Comparison of ENCODE assay signal across 1 cellular context in the genomic region with DNA sequence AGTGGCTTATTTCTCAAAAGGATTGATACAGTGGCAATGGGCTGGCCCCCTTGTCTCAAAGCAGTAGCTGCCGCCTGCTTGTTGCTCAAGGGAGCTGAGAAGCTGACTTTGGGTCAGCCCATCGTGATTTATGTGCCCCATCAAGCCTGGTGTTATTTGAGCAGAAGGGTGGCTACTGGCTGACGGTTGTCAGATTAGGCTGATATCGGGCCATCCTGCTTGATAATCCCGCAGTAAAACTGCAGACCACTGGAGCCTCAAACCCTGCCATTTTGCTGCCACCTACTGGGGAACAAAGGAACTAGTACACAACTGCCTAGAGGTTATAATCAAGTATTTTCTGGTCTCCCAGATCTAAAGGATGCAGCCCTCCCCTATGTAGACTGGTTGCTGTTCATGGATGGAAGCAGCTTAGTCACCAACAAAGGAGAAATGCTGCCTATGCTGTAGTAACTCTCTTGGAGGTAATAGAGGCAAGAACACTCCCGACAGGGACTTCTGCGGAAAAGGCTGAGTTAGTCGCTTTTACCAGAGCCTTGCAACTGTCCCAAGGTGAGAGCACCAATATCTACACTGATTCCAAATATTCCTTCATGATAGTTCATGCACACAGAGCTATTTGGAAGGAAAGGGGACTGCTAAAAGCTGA.
A peak's percentile ranks its signal among the peaks of the same experiment; 100 is the strongest.
TF ChIP-seq lines count a peak whose summit lies in the region.

No MANE protein-coding gene starts in this region.

TF ChIP-seq in K562, 482 proteins besides CTCF, POLR2A, EP300 and RAD21 (continued from another document and continues in another):
- TF ChIP-seq, protein P1, sequence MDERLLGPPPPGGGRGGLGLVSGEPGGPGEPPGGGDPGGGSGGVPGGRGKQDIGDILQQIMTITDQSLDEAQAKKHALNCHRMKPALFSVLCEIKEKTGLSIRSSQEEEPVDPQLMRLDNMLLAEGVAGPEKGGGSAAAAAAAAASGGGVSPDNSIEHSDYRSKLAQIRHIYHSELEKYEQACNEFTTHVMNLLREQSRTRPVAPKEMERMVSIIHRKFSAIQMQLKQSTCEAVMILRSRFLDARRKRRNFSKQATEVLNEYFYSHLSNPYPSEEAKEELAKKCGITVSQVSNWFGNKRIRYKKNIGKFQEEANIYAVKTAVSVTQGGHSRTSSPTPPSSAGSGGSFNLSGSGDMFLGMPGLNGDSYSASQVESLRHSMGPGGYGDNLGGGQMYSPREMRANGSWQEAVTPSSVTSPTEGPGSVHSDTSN (CRISPR knock-in tag; IDR thresholded peaks at IDR 0.05; ENCODE audit: low read depth), result no peak
- TF ChIP-seq, protein P1 (tag; conservative IDR thresholded peaks at IDR 0.05; ENCODE audit: low read depth), result peak; percentile 79
- TF ChIP-seq, protein P2, sequence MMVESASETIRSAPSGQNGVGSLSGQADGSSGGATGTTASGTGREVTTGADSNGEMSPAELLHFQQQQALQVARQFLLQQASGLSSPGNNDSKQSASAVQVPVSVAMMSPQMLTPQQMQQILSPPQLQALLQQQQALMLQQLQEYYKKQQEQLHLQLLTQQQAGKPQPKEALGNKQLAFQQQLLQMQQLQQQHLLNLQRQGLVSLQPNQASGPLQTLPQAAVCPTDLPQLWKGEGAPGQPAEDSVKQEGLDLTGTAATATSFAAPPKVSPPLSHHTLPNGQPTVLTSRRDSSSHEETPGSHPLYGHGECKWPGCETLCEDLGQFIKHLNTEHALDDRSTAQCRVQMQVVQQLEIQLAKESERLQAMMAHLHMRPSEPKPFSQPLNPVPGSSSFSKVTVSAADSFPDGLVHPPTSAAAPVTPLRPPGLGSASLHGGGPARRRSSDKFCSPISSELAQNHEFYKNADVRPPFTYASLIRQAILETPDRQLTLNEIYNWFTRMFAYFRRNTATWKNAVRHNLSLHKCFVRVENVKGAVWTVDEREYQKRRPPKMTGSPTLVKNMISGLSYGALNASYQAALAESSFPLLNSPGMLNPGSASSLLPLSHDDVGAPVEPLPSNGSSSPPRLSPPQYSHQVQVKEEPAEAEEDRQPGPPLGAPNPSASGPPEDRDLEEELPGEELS (CRISPR knock-in tag; IDR thresholded peaks at IDR 0.05; ENCODE audit: borderline replicate concordance), result no peak
- no peak for TF ChIP-seq SRSF7 (optimal IDR thresholded peaks at IDR 0.05; ENCODE audit: low read depth, low read length)
- no peak for TF ChIP-seq STAT5B (CRISPR knock-in tag; IDR thresholded peaks at IDR 0.05)
- peak; percentile 50; the same call in 1 of the 2 replicates for TF ChIP-seq ZEB2 (IDR thresholded peaks at IDR 0.05)
- TF ChIP-seq NELFE (IDR thresholded peaks at IDR 0.05; ENCODE audit: insufficient read depth, insufficient read length), result no peak
- peak; percentile 69; the same call in 1 of the 2 replicates for TF ChIP-seq STAG1 (CRISPR knock-in tag; IDR thresholded peaks at IDR 0.05; ENCODE audit: borderline replicate concordance)
- TF ChIP-seq, protein P3, sequence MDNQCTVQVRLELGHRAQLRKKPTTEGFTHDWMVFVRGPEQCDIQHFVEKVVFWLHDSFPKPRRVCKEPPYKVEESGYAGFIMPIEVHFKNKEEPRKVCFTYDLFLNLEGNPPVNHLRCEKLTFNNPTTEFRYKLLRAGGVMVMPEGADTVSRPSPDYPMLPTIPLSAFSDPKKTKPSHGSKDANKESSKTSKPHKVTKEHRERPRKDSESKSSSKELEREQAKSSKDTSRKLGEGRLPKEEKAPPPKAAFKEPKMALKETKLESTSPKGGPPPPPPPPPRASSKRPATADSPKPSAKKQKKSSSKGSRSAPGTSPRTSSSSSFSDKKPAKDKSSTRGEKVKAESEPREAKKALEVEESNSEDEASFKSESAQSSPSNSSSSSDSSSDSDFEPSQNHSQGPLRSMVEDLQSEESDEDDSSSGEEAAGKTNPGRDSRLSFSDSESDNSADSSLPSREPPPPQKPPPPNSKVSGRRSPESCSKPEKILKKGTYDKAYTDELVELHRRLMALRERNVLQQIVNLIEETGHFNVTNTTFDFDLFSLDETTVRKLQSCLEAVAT (IDR thresholded peaks at IDR 0.05), result 0 out of 4 replicates have a peak, but pooled peaks of 1 of the 2 experiments have one; percentile 15
- TF ChIP-seq SNRNP70 (optimal IDR thresholded peaks at IDR 0.05; ENCODE audit: low read depth, low read length), result no peak
- TF ChIP-seq PHF8 (IDR thresholded peaks at IDR 0.05; ENCODE audit: borderline replicate concordance, low read length), result no peak
- TF ChIP-seq GATAD2A (IDR thresholded peaks at IDR 0.05), result no peak
- no peak for TF ChIP-seq PHB2 (IDR thresholded peaks at IDR 0.05; ENCODE audit: low read depth)
- 0 out of 2 replicates have a peak, but pooled peaks have one; percentile 16 for TF ChIP-seq CREM (IDR thresholded peaks at IDR 0.05; ENCODE audit: low read depth)
- TF ChIP-seq, protein P4, sequence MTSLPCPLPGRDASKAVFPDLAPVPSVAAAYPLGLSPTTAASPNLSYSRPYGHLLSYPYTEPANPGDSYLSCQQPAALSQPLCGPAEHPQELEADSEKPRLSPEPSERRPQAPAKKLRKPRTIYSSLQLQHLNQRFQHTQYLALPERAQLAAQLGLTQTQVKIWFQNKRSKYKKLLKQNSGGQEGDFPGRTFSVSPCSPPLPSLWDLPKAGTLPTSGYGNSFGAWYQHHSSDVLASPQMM (CRISPR knock-in tag; IDR thresholded peaks at IDR 0.05), result no peak
- TF ChIP-seq CBFA2T3 (IDR thresholded peaks at IDR 0.05), result peak; percentile 21; the same call in 1 of the 2 replicates
- TF ChIP-seq, protein P5, sequence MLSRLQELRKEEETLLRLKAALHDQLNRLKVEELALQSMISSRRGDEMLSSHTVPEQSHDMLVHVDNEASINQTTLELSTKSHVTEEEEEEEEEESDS (CRISPR knock-in tag; IDR thresholded peaks at IDR 0.05), result no peak
- TF ChIP-seq SIN3A (IDR thresholded peaks at IDR 0.05; ENCODE audit: borderline replicate concordance in 2 of 2, control insufficient read depth in 1 of 2, low read depth in 2 of 2, low read length in 2 of 2), result no peak
- peak in 1 of 2 experiments; percentile 61; a peak in 1 of 4 replicates for TF ChIP-seq RCOR1 (IDR thresholded peaks at IDR 0.05; ENCODE audit: borderline replicate concordance in 1 of 2, low read depth in 2 of 2, low read length in 2 of 2)
- no peak for TF ChIP-seq IFI16 (CRISPR knock-in tag; IDR thresholded peaks at IDR 0.05)
- TF ChIP-seq BCOR (IDR thresholded peaks at IDR 0.05), result no peak
- 0 out of 2 replicates have a peak, but pooled peaks have one; percentile 19 for TF ChIP-seq NR4A1 (CRISPR knock-in tag; IDR thresholded peaks at IDR 0.05)
- no peak for TF ChIP-seq NR4A1 (tag; IDR thresholded peaks at IDR 0.05)
- TF ChIP-seq TEAD4 (IDR thresholded peaks at IDR 0.05; ENCODE audit: low read length), result peak; percentile 59
- no peak for TF ChIP-seq TEAD4 (CRISPR knock-in tag; IDR thresholded peaks at IDR 0.05; ENCODE audit: borderline replicate concordance)
- TF ChIP-seq XRCC5 (IDR thresholded peaks at IDR 0.05; ENCODE audit: low read depth, low read length), result peak; percentile 77
- TF ChIP-seq, protein P6, sequence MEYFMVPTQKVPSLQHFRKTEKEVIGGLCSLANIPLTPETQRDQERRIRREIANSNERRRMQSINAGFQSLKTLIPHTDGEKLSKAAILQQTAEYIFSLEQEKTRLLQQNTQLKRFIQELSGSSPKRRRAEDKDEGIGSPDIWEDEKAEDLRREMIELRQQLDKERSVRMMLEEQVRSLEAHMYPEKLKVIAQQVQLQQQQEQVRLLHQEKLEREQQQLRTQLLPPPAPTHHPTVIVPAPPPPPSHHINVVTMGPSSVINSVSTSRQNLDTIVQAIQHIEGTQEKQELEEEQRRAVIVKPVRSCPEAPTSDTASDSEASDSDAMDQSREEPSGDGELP (CRISPR knock-in tag; IDR thresholded peaks at IDR 0.05; ENCODE audit: borderline replicate concordance), result no peak; the same call in 1 of the 2 replicates
- TF ChIP-seq, protein P7, sequence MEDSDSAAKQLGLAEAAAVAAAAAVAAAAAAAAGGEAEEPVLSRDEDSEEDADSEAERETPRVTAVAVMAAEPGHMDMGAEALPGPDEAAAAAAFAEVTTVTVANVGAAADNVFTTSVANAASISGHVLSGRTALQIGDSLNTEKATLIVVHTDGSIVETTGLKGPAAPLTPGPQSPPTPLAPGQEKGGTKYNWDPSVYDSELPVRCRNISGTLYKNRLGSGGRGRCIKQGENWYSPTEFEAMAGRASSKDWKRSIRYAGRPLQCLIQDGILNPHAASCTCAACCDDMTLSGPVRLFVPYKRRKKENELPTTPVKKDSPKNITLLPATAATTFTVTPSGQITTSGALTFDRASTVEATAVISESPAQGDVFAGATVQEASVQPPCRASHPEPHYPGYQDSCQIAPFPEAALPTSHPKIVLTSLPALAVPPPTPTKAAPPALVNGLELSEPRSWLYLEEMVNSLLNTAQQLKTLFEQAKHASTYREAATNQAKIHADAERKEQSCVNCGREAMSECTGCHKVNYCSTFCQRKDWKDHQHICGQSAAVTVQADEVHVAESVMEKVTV (CRISPR knock-in tag; IDR thresholded peaks at IDR 0.05), result peak; percentile 84
- TF ChIP-seq BRF1 (IDR thresholded peaks at IDR 0.05; ENCODE audit: borderline replicate concordance, extremely low read depth, insufficient read length), result no peak
- TF ChIP-seq CXXC5 (CRISPR knock-in tag; IDR thresholded peaks at IDR 0.05), result peak; percentile 25; the same call in 1 of the 2 replicates
- peak; percentile 35; the same call in 1 of the 2 replicates for TF ChIP-seq L3MBTL2 (IDR thresholded peaks at IDR 0.05)
- TF ChIP-seq, protein P8, sequence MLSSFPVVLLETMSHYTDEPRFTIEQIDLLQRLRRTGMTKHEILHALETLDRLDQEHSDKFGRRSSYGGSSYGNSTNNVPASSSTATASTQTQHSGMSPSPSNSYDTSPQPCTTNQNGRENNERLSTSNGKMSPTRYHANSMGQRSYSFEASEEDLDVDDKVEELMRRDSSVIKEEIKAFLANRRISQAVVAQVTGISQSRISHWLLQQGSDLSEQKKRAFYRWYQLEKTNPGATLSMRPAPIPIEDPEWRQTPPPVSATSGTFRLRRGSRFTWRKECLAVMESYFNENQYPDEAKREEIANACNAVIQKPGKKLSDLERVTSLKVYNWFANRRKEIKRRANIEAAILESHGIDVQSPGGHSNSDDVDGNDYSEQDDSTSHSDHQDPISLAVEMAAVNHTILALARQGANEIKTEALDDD (IDR thresholded peaks at IDR 0.05), result peak; percentile 80
- TF ChIP-seq PHTF2 (CRISPR knock-in tag; IDR thresholded peaks at IDR 0.05), result no peak
- TF ChIP-seq, protein P9, sequence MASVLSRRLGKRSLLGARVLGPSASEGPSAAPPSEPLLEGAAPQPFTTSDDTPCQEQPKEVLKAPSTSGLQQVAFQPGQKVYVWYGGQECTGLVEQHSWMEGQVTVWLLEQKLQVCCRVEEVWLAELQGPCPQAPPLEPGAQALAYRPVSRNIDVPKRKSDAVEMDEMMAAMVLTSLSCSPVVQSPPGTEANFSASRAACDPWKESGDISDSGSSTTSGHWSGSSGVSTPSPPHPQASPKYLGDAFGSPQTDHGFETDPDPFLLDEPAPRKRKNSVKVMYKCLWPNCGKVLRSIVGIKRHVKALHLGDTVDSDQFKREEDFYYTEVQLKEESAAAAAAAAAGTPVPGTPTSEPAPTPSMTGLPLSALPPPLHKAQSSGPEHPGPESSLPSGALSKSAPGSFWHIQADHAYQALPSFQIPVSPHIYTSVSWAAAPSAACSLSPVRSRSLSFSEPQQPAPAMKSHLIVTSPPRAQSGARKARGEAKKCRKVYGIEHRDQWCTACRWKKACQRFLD (CRISPR knock-in tag; IDR thresholded peaks at IDR 0.05), result no peak
- TF ChIP-seq MCM2 (IDR thresholded peaks at IDR 0.05; ENCODE audit: low read depth), result no peak
- TF ChIP-seq, protein P10, sequence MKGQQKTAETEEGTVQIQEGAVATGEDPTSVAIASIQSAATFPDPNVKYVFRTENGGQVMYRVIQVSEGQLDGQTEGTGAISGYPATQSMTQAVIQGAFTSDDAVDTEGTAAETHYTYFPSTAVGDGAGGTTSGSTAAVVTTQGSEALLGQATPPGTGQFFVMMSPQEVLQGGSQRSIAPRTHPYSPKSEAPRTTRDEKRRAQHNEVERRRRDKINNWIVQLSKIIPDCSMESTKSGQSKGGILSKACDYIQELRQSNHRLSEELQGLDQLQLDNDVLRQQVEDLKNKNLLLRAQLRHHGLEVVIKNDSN (CRISPR knock-in tag; IDR thresholded peaks at IDR 0.05), result no peak
- no peak for TF ChIP-seq ZNF146 (CRISPR knock-in tag; IDR thresholded peaks at IDR 0.05; ENCODE audit: unreplicated experiment)
- TF ChIP-seq ZFP1 (CRISPR knock-in tag; IDR thresholded peaks at IDR 0.05), result no peak
- no peak for TF ChIP-seq POLR3G (IDR thresholded peaks at IDR 0.05; ENCODE audit: extremely low read depth, insufficient read length, insufficient replicate concordance)
- TF ChIP-seq, protein P11, sequence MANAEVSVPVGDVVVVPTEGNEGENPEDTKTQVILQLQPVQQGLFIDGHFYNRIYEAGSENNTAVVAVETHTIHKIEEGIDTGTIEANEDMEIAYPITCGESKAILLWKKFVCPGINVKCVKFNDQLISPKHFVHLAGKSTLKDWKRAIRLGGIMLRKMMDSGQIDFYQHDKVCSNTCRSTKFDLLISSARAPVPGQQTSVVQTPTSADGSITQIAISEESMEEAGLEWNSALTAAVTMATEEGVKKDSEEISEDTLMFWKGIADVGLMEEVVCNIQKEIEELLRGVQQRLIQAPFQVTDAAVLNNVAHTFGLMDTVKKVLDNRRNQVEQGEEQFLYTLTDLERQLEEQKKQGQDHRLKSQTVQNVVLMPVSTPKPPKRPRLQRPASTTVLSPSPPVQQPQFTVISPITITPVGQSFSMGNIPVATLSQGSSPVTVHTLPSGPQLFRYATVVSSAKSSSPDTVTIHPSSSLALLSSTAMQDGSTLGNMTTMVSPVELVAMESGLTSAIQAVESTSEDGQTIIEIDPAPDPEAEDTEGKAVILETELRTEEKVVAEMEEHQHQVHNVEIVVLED (CRISPR knock-in tag; IDR thresholded peaks at IDR 0.05), result 0 out of 2 replicates have a peak, but pooled peaks have one; percentile 7
- peak; percentile 61 for TF ChIP-seq GATA2 (CRISPR knock-in tag; IDR thresholded peaks at IDR 0.05)
- 0 out of 2 replicates have a peak, but pooled peaks have one; percentile 20 for TF ChIP-seq TAL1 (IDR thresholded peaks at IDR 0.05)
- TF ChIP-seq TOE1 (IDR thresholded peaks at IDR 0.05; ENCODE audit: borderline replicate concordance), result no peak
- TF ChIP-seq TOE1 (CRISPR knock-in tag; IDR thresholded peaks at IDR 0.05; ENCODE audit: borderline replicate concordance, low read depth), result no peak
- TF ChIP-seq, protein P12, sequence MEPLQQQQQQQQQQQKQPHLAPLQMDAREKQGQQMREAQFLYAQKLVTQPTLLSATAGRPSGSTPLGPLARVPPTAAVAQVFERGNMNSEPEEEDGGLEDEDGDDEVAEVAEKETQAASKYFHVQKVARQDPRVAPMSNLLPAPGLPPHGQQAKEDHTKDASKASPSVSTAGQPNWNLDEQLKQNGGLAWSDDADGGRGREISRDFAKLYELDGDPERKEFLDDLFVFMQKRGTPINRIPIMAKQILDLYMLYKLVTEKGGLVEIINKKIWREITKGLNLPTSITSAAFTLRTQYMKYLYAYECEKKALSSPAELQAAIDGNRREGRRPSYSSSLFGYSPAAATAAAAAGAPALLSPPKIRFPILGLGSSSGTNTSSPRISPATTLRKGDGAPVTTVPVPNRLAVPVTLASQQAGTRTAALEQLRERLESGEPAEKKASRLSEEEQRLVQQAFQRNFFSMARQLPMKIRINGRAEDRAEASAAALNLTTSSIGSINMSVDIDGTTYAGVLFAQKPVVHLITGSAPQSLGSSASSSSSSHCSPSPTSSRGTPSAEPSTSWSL (CRISPR knock-in tag; IDR thresholded peaks at IDR 0.05; ENCODE audit: borderline replicate concordance), result no peak
- no peak for TF ChIP-seq GTF2E2 (tag; IDR thresholded peaks at IDR 0.05)
